In genomic region chr3:77321646-77322045, GRCh38 we compare ENCODE assay signal across 24 cellular contexts.
DNase-seq lines count a peak whose midpoint lies in the region; TF ChIP-seq lines count a peak whose summit lies in the region.
"Had no signal": no experiment of that assay in that cellular context is flagged by ENCODE, and none has a peak within 500 bp of the region (broad histone marks: within the 10 kb centered on the region; RNA-seq: fewer than 3 reads in every experiment).

No MANE protein-coding gene starts in this region.

- peaks cover 8% of the 10 kb centered on the region for H3F3A ChIP-seq in smooth muscle cell (ENCODE audit: low read depth)

- no peak overlapping the region for H3K27ac ChIP-seq in smooth muscle cell (ENCODE audit: low read depth)
- no peak overlapping the region for H3K27ac ChIP-seq in tibial artery
- H3K27ac ChIP-seq: heart right ventricle, left ventricle myocardium inferior, pancreas, right atrium auricular region, thoracic aorta, WERI-Rb-1 had no signal

- no peaks in the 10 kb centered on the region for H3K79me2 ChIP-seq in smooth muscle cell (ENCODE audit: low read depth)

- H3K27me3 ChIP-seq in smooth muscle cell (ENCODE audit: low read depth) (no peaks in the 10 kb centered on the region), tibial artery (no peaks in the 10 kb centered on the region)
- H3K27me3 ChIP-seq: heart right ventricle, pancreas, right atrium auricular region had no signal

- TF ChIP-seq CTCF in foreskin fibroblast (IDR thresholded peaks at IDR 0.05; ENCODE audit: low read depth, low read length), result no peak
- no peak for TF ChIP-seq CTCF in smooth muscle cell (IDR thresholded peaks at IDR 0.05; ENCODE audit: borderline replicate concordance, insufficient read depth, poor library complexity, severe bottlenecking)
- no peak for TF ChIP-seq CTCF in tibial artery (IDR thresholded peaks at IDR 0.05)

- H3K9ac ChIP-seq in smooth muscle cell (ENCODE audit: low read depth), result no peak overlapping the region

- no peaks in the 10 kb centered on the region for H3K9me3 ChIP-seq in smooth muscle cell (replicated peaks; ENCODE audit: low read depth)
- H3K9me3 ChIP-seq in tibial artery, result no peaks in the 10 kb centered on the region
- H3K9me3 ChIP-seq: heart right ventricle, left ventricle myocardium inferior, pancreas, right atrium auricular region, thoracic aorta had no signal

- in situ Hi-C loops in SK-MEL-5 (cut with HindIII; ENCODE audit: low pct_unique_long_range_greater_than_20kb, low sequenced_read_pairs), result no loop called here

- no peak overlapping the region for H3K4me3 ChIP-seq in foreskin fibroblast (ENCODE audit: low read depth in 1 of 2, low read length in 2 of 2)
- H3K4me3 ChIP-seq in smooth muscle cell, result no peak overlapping the region
- H3K4me3 ChIP-seq in tibial artery, result no peak overlapping the region
- H3K4me3 ChIP-seq: heart right ventricle, left ventricle myocardium inferior, pancreas, right atrium auricular region, thoracic aorta had no signal

- H3K36me3 ChIP-seq in smooth muscle cell (ENCODE audit: low read depth), result no peaks in the 10 kb centered on the region
- H3K36me3 ChIP-seq in tibial artery, result no peaks in the 10 kb centered on the region
- H3K36me3 ChIP-seq: heart right ventricle, left ventricle myocardium inferior, pancreas, right atrium auricular region, thoracic aorta, WERI-Rb-1 had no signal

- 38% methylated on average over 6 of the region's 6 CpGs for WGBS in smooth muscle cell (ENCODE audit: low lambda C conversion rate)

- H4K20me1 ChIP-seq in smooth muscle cell (ENCODE audit: low read depth), result no peaks in the 10 kb centered on the region

- intact Hi-C loops in tibial artery (cut with DNase I; ENCODE audit: low total_unique reads), result no loop called here

- H3K4me1 ChIP-seq in smooth muscle cell (ENCODE audit: low read depth), result peaks cover 6% of the 10 kb centered on the region
- peaks cover 0 to 24% (median 2%) of the 10 kb centered on the region in 4 donors for H3K4me1 ChIP-seq in tibial artery
- H3K4me1 ChIP-seq: heart right ventricle, left ventricle myocardium inferior, pancreas, right atrium auricular region had no signal

- peak overlapping the region; percentile 30 for H2AFZ ChIP-seq in smooth muscle cell (ENCODE audit: low read depth)

- peak overlapping the region; percentile 36 for H3K4me2 ChIP-seq in smooth muscle cell

- DNase-seq in EH (ENCODE audit: low read depth) (peak; percentile 48), SK-MEL-5 (ENCODE audit: low read depth, low spot score) (peak; percentile 89), foreskin fibroblast (peak; percentile 34 to 60), smooth muscle cell (lab: John Stamatoyannopoulos, UW; ENCODE audit: unreplicated experiment) (no peak), C1 segment of cervical spinal cord (lab: John Stamatoyannopoulos, UW) (no peak), tibial artery (no peak), NCI-H146 (lab: John Stamatoyannopoulos, UW) (no peak)
- DNase-seq: activated CD4-positive, alpha-beta T cell treated with anti-CD3 and anti-CD28 coated beads, Interleukin-2, amount 50 U/mL, for 1 hour; aorta; CD4-positive, alpha-beta memory T cell; DMS79 treated with DMSO at 0.1 percent for 48 hours; heart right ventricle; Kasumi-1; left ventricle myocardium inferior; NCI-H1048; NCI-H187; NCI-H69; pancreas; stimulated activated CD4-positive, alpha-beta T cell treated with anti-CD3 and anti-CD28 coated beads, Interleukin-12 subunit alpha, Interleukin-12 subunit beta, amount 100 ng/mL, for 4 hours; stimulated activated CD4-positive, alpha-beta T cell treated with anti-CD3 and anti-CD28 coated beads, Interleukin-4, amount 100 ng/mL, for 4 hours; stimulated activated naive CD4-positive, alpha-beta T cell; WERI-Rb-1 had no signal

Comparison
In these comparisons a context has a peak if more than half of its experiments do, and no peak if none do; other contexts are left out.
1. DNase-seq: peak in EH (single experiment), SK-MEL-5 (single experiment) and foreskin fibroblast (2 of 2); none in smooth muscle cell (single experiment), C1 segment of cervical spinal cord (0 of 14), tibial artery (0 of 2) and NCI-H146 (single experiment).